1 cellular context compared by ENCODE assay signal in genomic region chr2:55048925-55049793, GRCh38.
TF ChIP-seq lines count a peak whose summit lies in the region.

No MANE protein-coding gene starts in this region.

TF ChIP-seq in K562, 482 proteins besides CTCF, POLR2A, EP300 and RAD21 (continued from another document):
- no peak for TF ChIP-seq ZNF444 (CRISPR knock-in tag; IDR thresholded peaks at IDR 0.05)
- no peak for TF ChIP-seq MEF2D (tag; conservative IDR thresholded peaks at IDR 0.05; ENCODE audit: low read depth)
- peak; percentile 52; the same call in 1 of the 2 replicates for TF ChIP-seq SUPT5H (IDR thresholded peaks at IDR 0.05)
- no peak for TF ChIP-seq ZFP36 (IDR thresholded peaks at IDR 0.05; ENCODE audit: low read depth, low read length, partially characterized antibody)
- peak; percentile 85 for TF ChIP-seq PRDM10 (IDR thresholded peaks at IDR 0.05; ENCODE audit: partially characterized antibody)
- no peak for TF ChIP-seq RFX1 (IDR thresholded peaks at IDR 0.05)
- peak; percentile 13; the same call in 1 of the 2 replicates for TF ChIP-seq BHLHE40 (IDR thresholded peaks at IDR 0.05; ENCODE audit: low read length)
- no peak for TF ChIP-seq GABPB2 (CRISPR knock-in tag; conservative IDR thresholded peaks at IDR 0.05)
- no peak for TF ChIP-seq DNMT1 (IDR thresholded peaks at IDR 0.05)
- no peak for TF ChIP-seq ZNF316 (IDR thresholded peaks at IDR 0.05)
- TF ChIP-seq GATAD2A (IDR thresholded peaks at IDR 0.05), result peak; percentile 97
- 0 out of 2 replicates have a peak, but pooled peaks have one; percentile 51 for TF ChIP-seq ARID4B (CRISPR knock-in tag; IDR thresholded peaks at IDR 0.05)
